ENCODE assay signal across 16 cellular contexts in genomic region chr1:33296082-33296458, GRCh38. TPM values are rescaled to one million over a fixed set of nuclear protein-coding genes. Genes with fewer than 3 reads are reported as not detected.
DNase-seq lines count a peak whose midpoint lies in the region; ATAC-seq and TF ChIP-seq lines count a peak whose summit lies in the region.
"Had no signal": no experiment of that assay in that cellular context is flagged by ENCODE, and none has a peak within 500 bp of the region (broad histone marks: within the 10 kb centered on the region; RNA-seq: fewer than 3 reads in every experiment).

No MANE protein-coding gene starts in this region.

- H3K36me3 ChIP-seq in esophagus squamous epithelium: peaks cover 0 to 82% (median 0%) of the 10 kb centered on the region in 3 donors
- peaks cover 13 to 70% (median 48%) of the 10 kb centered on the region in 3 donors for H3K36me3 ChIP-seq in tibial artery
- H3K36me3 ChIP-seq: ovary had no signal

- peaks cover 16% of the 10 kb centered on the region for H3K36me3 Mint-ChIP-seq in activated T-helper 17 cell treated with anti-CD3 and anti-CD28 coated beads, Interleukin-2, amount 50 U/mL, for 72 hours (ENCODE audit: low read depth)
- H3K36me3 Mint-ChIP-seq: natural killer cell; stimulated activated effector memory CD8-positive, alpha-beta T cell treated with anti-CD3 and anti-CD28 coated beads, Interleukin-12 subunit alpha, Interleukin-12 subunit beta, amount 100 ng/mL, for 72 hours had no signal

- H3K27ac Mint-ChIP-seq in activated T-helper 17 cell treated with anti-CD3 and anti-CD28 coated beads, Interleukin-2, amount 50 U/mL, for 72 hours: peak overlapping the region; percentile 12
- H3K27ac Mint-ChIP-seq: activated CD8-positive, alpha-beta T cell treated with anti-CD3 and anti-CD28 coated beads for 36 hours had no signal

- H3K27me3 Mint-ChIP-seq in activated T-helper 17 cell treated with anti-CD3 and anti-CD28 coated beads, Interleukin-2, amount 50 U/mL, for 72 hours: no peaks in the 10 kb centered on the region
- H3K27me3 Mint-ChIP-seq: activated CD8-positive, alpha-beta T cell treated with anti-CD3 and anti-CD28 coated beads for 36 hours; T-cell had no signal

- H3K4me3 Mint-ChIP-seq in activated T-helper 17 cell treated with anti-CD3 and anti-CD28 coated beads, Interleukin-2, amount 50 U/mL, for 72 hours: no peak overlapping the region
- H3K4me3 Mint-ChIP-seq: activated CD8-positive, alpha-beta T cell treated with anti-CD3 and anti-CD28 coated beads for 36 hours; natural killer cell; stimulated activated effector memory CD8-positive, alpha-beta T cell treated with anti-CD3 and anti-CD28 coated beads, Interleukin-12 subunit alpha, Interleukin-12 subunit beta, amount 100 ng/mL, for 72 hours; T-cell had no signal

- no peak for ATAC-seq in activated T-helper 17 cell treated with anti-CD3 and anti-CD28 coated beads, Interleukin-2, amount 50 U/mL, for 72 hours (replicated peaks)
- no peak for ATAC-seq in HG03469 (IDR thresholded peaks at IDR 0.05; ENCODE audit: unreplicated experiment)

- no peak for TF ChIP-seq POLR2A in esophagus squamous epithelium (IDR thresholded peaks at IDR 0.05)

- no peaks in the 10 kb centered on the region for H3K9me3 Mint-ChIP-seq in activated T-helper 17 cell treated with anti-CD3 and anti-CD28 coated beads, Interleukin-2, amount 50 U/mL, for 72 hours
- H3K9me3 Mint-ChIP-seq: activated CD8-positive, alpha-beta T cell treated with anti-CD3 and anti-CD28 coated beads for 36 hours; natural killer cell; stimulated activated effector memory CD8-positive, alpha-beta T cell treated with anti-CD3 and anti-CD28 coated beads, Interleukin-12 subunit alpha, Interleukin-12 subunit beta, amount 100 ng/mL, for 72 hours; T-cell had no signal

- no peak overlapping the region for H3K4me3 ChIP-seq in esophagus squamous epithelium
- H3K4me3 ChIP-seq in tibial artery: no peak overlapping the region
- H3K4me3 ChIP-seq: ovary, thoracic aorta had no signal

- H3K27ac ChIP-seq in esophagus squamous epithelium (peak overlapping the region; percentile 31 to 72 (median 64)), tibial artery (peak overlapping the region; percentile 19 to 63)
- H3K27ac ChIP-seq: ovary had no signal

- no peaks in the 10 kb centered on the region for H3K4me1 Mint-ChIP-seq in activated T-helper 17 cell treated with anti-CD3 and anti-CD28 coated beads, Interleukin-2, amount 50 U/mL, for 72 hours

- WGBS in esophagus squamous epithelium, 2 donors: 66 to 75% methylated on average over 3 to 8 of the region's 9 CpGs

- DNase-seq in esophagus squamous epithelium (lab: John Stamatoyannopoulos, UW) (no peak), mesenteric fat pad (ENCODE audit: low spot score) (peak; percentile 51), tibial artery (peak in 1 of 2 donors; percentile 71), NCI-H1694 (lab: John Stamatoyannopoulos, UW) (no peak), hippocampal formation (lab: John Stamatoyannopoulos, UW) (no peak)
- DNase-seq: SIG-M5 had no signal

- TF ChIP-seq CTCF in esophagus squamous epithelium (IDR thresholded peaks at IDR 0.05): no peak
- no peak for TF ChIP-seq CTCF in tibial artery (IDR thresholded peaks at IDR 0.05)

- H3K27me3 ChIP-seq in esophagus squamous epithelium (no peaks in the 10 kb centered on the region), tibial artery (no peaks in the 10 kb centered on the region)
- H3K27me3 ChIP-seq: ovary had no signal

- H3K9me3 ChIP-seq in esophagus squamous epithelium (no peaks in the 10 kb centered on the region), tibial artery (no peaks in the 10 kb centered on the region)
- H3K9me3 ChIP-seq: ovary, thoracic aorta had no signal

- peaks cover 0 to 61% (median 18%) of the 10 kb centered on the region in 3 donors for H3K4me1 ChIP-seq in esophagus squamous epithelium
- H3K4me1 ChIP-seq in tibial artery: peaks cover 0 to 41% (median 18%) of the 10 kb centered on the region in 4 donors

- intact Hi-C loops in esophagus squamous epithelium (cut with DNase I): loop anchor here (5.0 kb wide), 2 partner anchors 71 to 171 kb away; no protein-coding TSS in a partner anchor
- intact Hi-C loops in tibial artery (cut with DNase I; ENCODE audit: low total_unique reads): loop anchor here (1.0 to 5.0 kb wide), 3 partner anchors 34 to 171 kb away; no protein-coding TSS in a partner anchor

RNA-seq across cellular contexts. Expression of gene A3GALT2, which starts 24.8 kb away (rescaled TPM):
- not detected for total RNA-seq in activated T-helper 17 cell treated with anti-CD3 and anti-CD28 coated beads, Interleukin-2, amount 50 U/mL, for 72 hours
- not detected for total RNA-seq in esophagus squamous epithelium
- total RNA-seq in mesenteric fat pad: not detected
- total RNA-seq: activated CD8-positive, alpha-beta T cell treated with anti-CD3 and anti-CD28 coated beads for 36 hours; epithelial cell of proximal tubule; HT1080; natural killer cell; ovary had no signal

RNA-seq across cellular contexts. Expression of gene ZNF362, which starts 39.8 kb away (rescaled TPM):
- 1 to 10 TPM; 3.6 to 4.3 TPM for total RNA-seq in activated T-helper 17 cell treated with anti-CD3 and anti-CD28 coated beads, Interleukin-2, amount 50 U/mL, for 72 hours
- total RNA-seq in esophagus squamous epithelium (10 to 100 TPM in 3 of 4 donors, 1 to 10 TPM in 1; 3.6 to 18.9 (median 13.7) TPM), mesenteric fat pad (29.6 TPM)
